Comparison of ENCODE assay signal across 23 cellular contexts in genomic region chr12:131826064-131826928, GRCh38. TPM values are rescaled to one million over a fixed set of nuclear protein-coding genes. Genes with fewer than 3 reads are reported as not detected.
DNase-seq lines count a peak whose midpoint lies in the region; ATAC-seq lines count a peak whose summit lies in the region.
"Had no signal": no experiment of that assay in that cellular context is flagged by ENCODE, and none has a peak within 500 bp of the region (broad histone marks: within the 10 kb centered on the region; RNA-seq: fewer than 3 reads in every experiment).

No MANE protein-coding gene starts in this region.

- peak; percentile 59 for DNase-seq in activated effector memory CD4-positive, alpha-beta T cell treated with anti-CD3 and anti-CD28 coated beads, Interleukin-2, amount 50 U/mL, for 16 hours
- no peak for DNase-seq in activated effector memory CD4-positive, alpha-beta T cell treated with Interleukin-2 at 50 U/mL for 16 hours
- DNase-seq in T-cell (no peak), islet precursor cell (peak; percentile 54), SKM-1 treated with dmso at 0.1 percent for 144 hours (lab: John Stamatoyannopoulos, UW; ENCODE audit: unreplicated experiment) (no peak), activated gamma-delta T cell treated with Interleukin-2 at 50 U/mL for 16 hours (no peak), COLO668 (lab: John Stamatoyannopoulos, UW; ENCODE audit: unreplicated experiment) (no peak)
- DNase-seq in stimulated activated effector memory CD8-positive, alpha-beta T cell treated with anti-CD3 and anti-CD28 coated beads, Interleukin-12 subunit alpha, Interleukin-12 subunit beta, amount 100 ng/mL, for 72 hours (ENCODE audit: low spot score in 2 of 2), result no peak
- DNase-seq: activated CD4-positive, alpha-beta T cell treated with anti-CD3 and anti-CD28 coated beads, Interleukin-2, amount 50 U/mL, for 4 hours; activated CD8-positive, alpha-beta memory T cell treated with anti-CD3 and anti-CD28 coated beads, Interleukin-2, amount 50 U/mL, for 48 hours; activated naive CD4-positive, alpha-beta T cell treated with Interleukin-2 at 50 U/mL for 16 hours; BE2C; cerebellar nuclear complex; DMS 273 treated with DMSO at 0.1 percent for 48 hours; H7; KG1; midbrain; NCI-H1694 treated with DMSO at 0.1 percent for 48 hours; NCI-H226; NCI-H82; SHP77 treated with DMSO at 0.1 percent for 48 hours; T-helper 2 cell; upper lobe of left lung had no signal

- no peaks in the 10 kb centered on the region for H3K36me3 Mint-ChIP-seq in T-cell
- H3K36me3 Mint-ChIP-seq in stimulated activated effector memory CD8-positive, alpha-beta T cell treated with anti-CD3 and anti-CD28 coated beads, Interleukin-12 subunit alpha, Interleukin-12 subunit beta, amount 100 ng/mL, for 72 hours, result no peaks in the 10 kb centered on the region

- peaks cover 10 to 24% (median 13%) of the 10 kb centered on the region in 3 donors for H3K4me1 Mint-ChIP-seq in T-cell
- H3K4me1 Mint-ChIP-seq in stimulated activated effector memory CD8-positive, alpha-beta T cell treated with anti-CD3 and anti-CD28 coated beads, Interleukin-12 subunit alpha, Interleukin-12 subunit beta, amount 100 ng/mL, for 72 hours, result peaks cover 7% of the 10 kb centered on the region

- H3K4me3 Mint-ChIP-seq in T-cell, result peak overlapping the region; percentile 39 to 63 (median 49)
- H3K4me3 Mint-ChIP-seq in stimulated activated effector memory CD8-positive, alpha-beta T cell treated with anti-CD3 and anti-CD28 coated beads, Interleukin-12 subunit alpha, Interleukin-12 subunit beta, amount 100 ng/mL, for 72 hours, result peak overlapping the region; percentile 29

- POLR2A ChIA-PET in T-cell (lab: Charles Lee), result no interaction called here

- ATAC-seq in T-cell (replicated peaks in 1 of 4), result no peak
- ATAC-seq in stimulated activated effector memory CD8-positive, alpha-beta T cell treated with anti-CD3 and anti-CD28 coated beads, Interleukin-12 subunit alpha, Interleukin-12 subunit beta, amount 100 ng/mL, for 72 hours, result no peak

- H3K27ac Mint-ChIP-seq in T-cell, result no peak overlapping the region
- H3K27ac Mint-ChIP-seq in stimulated activated effector memory CD8-positive, alpha-beta T cell treated with anti-CD3 and anti-CD28 coated beads, Interleukin-12 subunit alpha, Interleukin-12 subunit beta, amount 100 ng/mL, for 72 hours, result no peak overlapping the region

- H3K27me3 Mint-ChIP-seq in T-cell, result peaks cover 31 to 46% of the 10 kb centered on the region in 2 donors

- CTCF ChIA-PET in T-cell (lab: Charles Lee), result interaction anchor here in 1 of 2 donors (0.7 kb wide), 1 partner anchor 374 kb away, joined by 5 read pairs; no protein-coding TSS in a partner anchor

- no peaks in the 10 kb centered on the region for H3K9me3 Mint-ChIP-seq in T-cell
- H3K9me3 Mint-ChIP-seq in stimulated activated effector memory CD8-positive, alpha-beta T cell treated with anti-CD3 and anti-CD28 coated beads, Interleukin-12 subunit alpha, Interleukin-12 subunit beta, amount 100 ng/mL, for 72 hours, result no peaks in the 10 kb centered on the region

RNA-seq across cellular contexts. Expression of gene MMP17, which starts 1.9 kb away (rescaled TPM):
- total RNA-seq in T-cell, result 1 to 10 TPM in 3 of 5 donors, under 1 TPM in 2; 0.58 to 2.7 (median 1.2) TPM

Comparison
In these comparisons a context has a peak if more than half of its experiments do, and no peak if none do; other contexts are left out.
1. DNase-seq: peak in activated effector memory CD4-positive, alpha-beta T cell treated with anti-CD3 and anti-CD28 coated beads, Interleukin-2, amount 50 U/mL, for 16 hours (single experiment) and islet precursor cell (single experiment); none in activated effector memory CD4-positive, alpha-beta T cell treated with Interleukin-2 at 50 U/mL for 16 hours (single experiment), T-cell (0 of 34), stimulated activated effector memory CD8-positive, alpha-beta T cell treated with anti-CD3 and anti-CD28 coated beads, Interleukin-12 subunit alpha, Interleukin-12 subunit beta, amount 100 ng/mL, for 72 hours (0 of 2), SKM-1 treated with dmso at 0.1 percent for 144 hours (single experiment), activated gamma-delta T cell treated with Interleukin-2 at 50 U/mL for 16 hours (single experiment) and COLO668 (single experiment).